ENCODE assay signal across 14 cellular contexts in genomic region chr15:100714749-100715342, GRCh38.
DNase-seq lines count a peak whose midpoint lies in the region; ATAC-seq and TF ChIP-seq lines count a peak whose summit lies in the region.
"Had no signal": no experiment of that assay in that cellular context is flagged by ENCODE, and none has a peak within 500 bp of the region (broad histone marks: within the 10 kb centered on the region; RNA-seq: fewer than 3 reads in every experiment).

No MANE protein-coding gene starts in this region.

- no peaks in the 10 kb centered on the region for H3K36me3 ChIP-seq in upper lobe of right lung
- H3K36me3 ChIP-seq: gastrocnemius medialis had no signal

- DNase-seq in left ventricle myocardium superior (no peak), left cardiac atrium (no peak), NCI-H345 (lab: John Stamatoyannopoulos, UW) (peak; percentile 90), epithelial cell of prostate (ENCODE audit: low read depth, low spot score) (no peak), upper lobe of right lung (no peak), GDM1 (lab: John Stamatoyannopoulos, UW) (no peak), COLO829 (ENCODE audit: low spot score) (no peak)
- DNase-seq: activated naive CD8-positive, alpha-beta T cell treated with anti-CD3 and anti-CD28 coated beads, Interleukin-2, amount 10 ng/mL, durations not matched to agents 7 days and 5 days; erythroblast; gastrocnemius medialis; HCEC 1CT; NCI-H446 treated with DMSO at 0.1 percent for 48 hours; stimulated activated naive CD8-positive, alpha-beta T cell treated with anti-CD3 and anti-CD28 coated beads, Interleukin-15, amount 100 ng/mL, for 72 hours had no signal

- H3K4me1 ChIP-seq in upper lobe of right lung: peaks cover 17% of the 10 kb centered on the region

- intact Hi-C loops in left ventricle myocardium superior (cut with micrococcal nuclease) (no loop called here), left cardiac atrium (cut with DNase I) (no loop called here), upper lobe of right lung (cut with DNase I) (no loop called here)

- ATAC-seq in left ventricle myocardium superior: peak; percentile 13
- no peak for ATAC-seq in left cardiac atrium
- peak; percentile 16 for ATAC-seq in upper lobe of right lung
- no peak for ATAC-seq in GM19397 (IDR thresholded peaks at IDR 0.05; ENCODE audit: unreplicated experiment)
- ATAC-seq: gastrocnemius medialis; stimulated activated naive CD8-positive, alpha-beta T cell treated with anti-CD3 and anti-CD28 coated beads, Interleukin-15, amount 100 ng/mL, for 72 hours had no signal

- H3K9me3 ChIP-seq in upper lobe of right lung: no peaks in the 10 kb centered on the region
- H3K9me3 ChIP-seq: gastrocnemius medialis had no signal

- no peak for TF ChIP-seq CTCF in upper lobe of right lung (IDR thresholded peaks at IDR 0.05)

- no peak overlapping the region for H3K4me3 ChIP-seq in upper lobe of right lung
- H3K4me3 ChIP-seq: gastrocnemius medialis had no signal

- no peaks in the 10 kb centered on the region for H3K27me3 ChIP-seq in upper lobe of right lung
- H3K27me3 ChIP-seq: gastrocnemius medialis had no signal

- peak overlapping the region; percentile 100 for H3K27ac ChIP-seq in epithelial cell of prostate
- no peak overlapping the region for H3K27ac ChIP-seq in upper lobe of right lung
- H3K27ac ChIP-seq: gastrocnemius medialis had no signal

Comparison
In these comparisons a context has a peak if more than half of its experiments do, and no peak if none do; other contexts are left out.
1. ATAC-seq: peak in left ventricle myocardium superior (single experiment) and upper lobe of right lung (single experiment); none in left cardiac atrium (0 of 2) and GM19397 (single experiment).